ENCODE assay signal across 1 cellular context in genomic region chr15:92128788-92129187, GRCh38.
TF ChIP-seq lines count a peak whose summit lies in the region.

No MANE protein-coding gene starts in this region.

TF ChIP-seq in H1, 55 proteins besides CTCF, POLR2A, EP300 and RAD21 (continued from another document):
- TF ChIP-seq RBBP5 (IDR thresholded peaks at IDR 0.05; ENCODE audit: borderline replicate concordance, low read depth, low read length) (no peak), NRF1 (IDR thresholded peaks at IDR 0.05; ENCODE audit: low read depth, low read length) (no peak), CHD2 (IDR thresholded peaks at IDR 0.05; ENCODE audit: low read length) (no peak), CTBP2 (IDR thresholded peaks at IDR 0.05; ENCODE audit: borderline replicate concordance, insufficient read depth, insufficient read length, low read length) (no peak), PHF8 (conservative IDR thresholded peaks at IDR 0.05; ENCODE audit: low read depth, low read length) (no peak), HDAC2 (IDR thresholded peaks at IDR 0.05; ENCODE audit: borderline replicate concordance in 1 of 2, low read depth in 2 of 2, low read length in 2 of 2) (no peak), SAP30 (IDR thresholded peaks at IDR 0.05; ENCODE audit: insufficient read depth, insufficient replicate concordance, low read length) (no peak), SP1 (IDR thresholded peaks at IDR 0.05; ENCODE audit: low read depth, low read length) (no peak)
TF ChIP-seq in H1: peak in this region for 0.
